ENCODE assay signal across 8 cellular contexts in the genomic region with DNA sequence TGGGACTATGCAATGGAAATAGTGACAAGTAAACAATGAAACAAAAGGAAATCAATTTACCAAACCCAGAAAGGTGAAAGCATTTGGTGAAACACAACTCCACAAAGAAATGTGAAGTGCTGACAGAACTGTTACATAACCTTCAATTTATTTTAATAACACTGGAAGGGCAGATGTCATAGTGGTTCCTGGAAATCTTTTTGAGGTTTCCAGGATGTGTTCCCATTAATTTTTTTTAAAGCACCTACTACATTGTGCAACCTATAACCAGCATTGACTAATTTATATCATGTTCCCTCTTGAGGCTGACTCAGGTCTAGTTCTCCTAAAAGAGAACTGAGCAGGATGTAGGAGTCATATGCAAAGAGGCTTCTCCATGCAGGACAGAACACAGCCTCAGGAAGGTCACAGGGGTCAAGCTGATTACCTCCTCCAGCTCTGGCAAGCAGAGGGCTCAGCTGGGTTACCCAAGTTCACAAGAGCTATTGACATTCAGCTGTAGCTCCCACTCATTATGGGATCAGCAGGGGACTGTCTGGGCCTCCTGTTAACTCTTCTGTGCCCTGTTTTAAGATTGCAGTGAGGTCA.
A peak's percentile ranks its signal among the peaks of the same experiment; 100 is the strongest.
DNase-seq lines count a peak whose midpoint lies in the region; ATAC-seq, FAIRE-seq and TF ChIP-seq lines count a peak whose summit lies in the region.

No MANE protein-coding gene starts in this region.

- no peaks in the 10 kb centered on the region for H4K20me1 ChIP-seq in H1 (replicated peaks in 1 of 2; ENCODE audit: control insufficient read depth in 1 of 2, insufficient read depth in 2 of 2, low read length in 2 of 2)

- H3K27ac Mint-ChIP-seq in neural crest cell (ENCODE audit: unreplicated experiment), result peak overlapping the region; percentile 24
- no peak overlapping the region for H3K27ac Mint-ChIP-seq in naive thymus-derived CD8-positive, alpha-beta T cell

- no peak overlapping the region for H3K9ac ChIP-seq in H1 (replicated peaks in 1 of 4; ENCODE audit: extremely low read depth in 1 of 4, low read depth in 3 of 4, low read length in 3 of 4)

- H3K9me3 Mint-ChIP-seq in neural crest cell, result peaks cover 2% of the 10 kb centered on the region
- no peaks in the 10 kb centered on the region for H3K9me3 Mint-ChIP-seq in naive thymus-derived CD8-positive, alpha-beta T cell

- peak; percentile 92 for FAIRE-seq in H1 (lab: Jason Lieb, UNC)

- H3K4me3 ChIP-seq in H1 (ENCODE audit: extremely low read depth in 1 of 4, insufficient read depth in 2 of 4, low read depth in 3 of 4, low read length in 4 of 4), result no peak overlapping the region

- no peaks in the 10 kb centered on the region for H3K9me3 ChIP-seq in H1 (ENCODE audit: insufficient read depth in 2 of 2, low read depth in 1 of 2, low read length in 1 of 2)

- H3K4me1 ChIP-seq in H1 (replicated peaks in 1 of 4; ENCODE audit: control insufficient read depth in 3 of 4, insufficient read depth in 4 of 4, low read length in 3 of 4), result peaks cover 0 to 5% (median 2%) of the 10 kb centered on the region in 4 experiments; a peak in 4 of 7 replicates

- H3K18ac ChIP-seq in H1 (ENCODE audit: extremely low read depth, low read length), result no peak overlapping the region

- H3K79me2 ChIP-seq in H1 (ENCODE audit: control insufficient read depth in 1 of 2, insufficient read depth in 2 of 2, low read length in 2 of 2), result no peaks in the 10 kb centered on the region

- TF ChIP-seq CTCF in H1 (IDR thresholded peaks at IDR 0.05; ENCODE audit: control extremely low read depth in 1 of 3, insufficient read depth in 1 of 3, low read depth in 1 of 3, low read length in 3 of 3), result no peak
- no peak for TF ChIP-seq CTCF in neural crest cell (conservative IDR thresholded peaks at IDR 0.05)

- H3K36me3 ChIP-seq in H1 (ENCODE audit: control insufficient read depth in 2 of 4, insufficient read depth in 4 of 4, low read length in 3 of 4), result no peaks in the 10 kb centered on the region

- H4K91ac ChIP-seq in H1 (replicated peaks; ENCODE audit: insufficient read length, low read length), result no peak overlapping the region

- no peak overlapping the region for H3K27ac ChIP-seq in H1 (ENCODE audit: low read depth, low read length)

- no peaks in the 10 kb centered on the region for H3K23me2 ChIP-seq in H1 (ENCODE audit: low read depth, low read length)

- no peak overlapping the region for H3K56ac ChIP-seq in H1 (replicated peaks; ENCODE audit: insufficient read length, low read depth, low read length)

- peak in 1 of 2 experiments; percentile 36; a peak in 1 of 3 replicates for TF ChIP-seq EP300 in H1 (IDR thresholded peaks at IDR 0.05; ENCODE audit: borderline replicate concordance in 1 of 2, low read depth in 2 of 2, low read length in 2 of 2)

- no peak overlapping the region for H2BK120ac ChIP-seq in H1 (replicated peaks; ENCODE audit: low read depth, low read length)

- H4K5ac ChIP-seq in H1 (ENCODE audit: insufficient read length, low read depth, low read length), result no peak overlapping the region

- H2BK12ac ChIP-seq in H1 (ENCODE audit: low read depth, low read length), result no peak overlapping the region

- H3K4me3 Mint-ChIP-seq in neural crest cell, result no peak overlapping the region
- no peak overlapping the region for H3K4me3 Mint-ChIP-seq in naive thymus-derived CD8-positive, alpha-beta T cell

- H3K79me1 ChIP-seq in H1 (ENCODE audit: low read depth, low read length), result no peaks in the 10 kb centered on the region

- POLR2A ChIA-PET in H1 (lab: Charles Lee; ENCODE audit: partially characterized antibody), result no interaction called here
- POLR2A ChIA-PET in naive thymus-derived CD8-positive, alpha-beta T cell (lab: Charles Lee), result no interaction called here

- H3K27me3 ChIP-seq in H1 (replicated peaks in 1 of 4; ENCODE audit: control insufficient read depth in 3 of 4, extremely low read depth in 1 of 4, insufficient read depth in 3 of 4, low read length in 3 of 4), result peaks cover 6 to 27% (median 18%) of the 10 kb centered on the region in 4 experiments; a peak in 6 of 7 replicates

- peak; percentile 46 for ATAC-seq in GM19351 (IDR thresholded peaks at IDR 0.05; ENCODE audit: unreplicated experiment)
- no peak for ATAC-seq in GM18511 (IDR thresholded peaks at IDR 0.05; ENCODE audit: unreplicated experiment)
- no peak for ATAC-seq in naive thymus-derived CD8-positive, alpha-beta T cell
- ATAC-seq in GM21367 (IDR thresholded peaks at IDR 0.05; ENCODE audit: unreplicated experiment), result no peak
- no peak for ATAC-seq in HG03457 (IDR thresholded peaks at IDR 0.05; ENCODE audit: unreplicated experiment)

- H3K27me3 Mint-ChIP-seq in neural crest cell (ENCODE audit: low read depth), result no peaks in the 10 kb centered on the region
- H3K27me3 Mint-ChIP-seq in naive thymus-derived CD8-positive, alpha-beta T cell, result peaks cover 0 to 5% (median 0%) of the 10 kb centered on the region in 5 donors

- H2AK5ac ChIP-seq in H1 (ENCODE audit: low read depth, low read length), result no peak overlapping the region

- peaks cover 42% of the 10 kb centered on the region for H3K4me1 Mint-ChIP-seq in neural crest cell
- peaks cover 0 to 11% (median 3%) of the 10 kb centered on the region in 4 donors for H3K4me1 Mint-ChIP-seq in naive thymus-derived CD8-positive, alpha-beta T cell

- no peaks in the 10 kb centered on the region for H3K36me3 Mint-ChIP-seq in neural crest cell (ENCODE audit: low read depth)
- H3K36me3 Mint-ChIP-seq in naive thymus-derived CD8-positive, alpha-beta T cell, result no peaks in the 10 kb centered on the region

- DNase-seq in NCI-H2196 (lab: John Stamatoyannopoulos, UW; ENCODE audit: unreplicated experiment) (peak; percentile 21), H1 (ENCODE audit: low read depth in 1 of 2, low spot score in 2 of 2) (peak; percentile 46 to 77), neural crest cell (ENCODE audit: low read depth, low spot score) (peak; percentile 17)
- no peak for DNase-seq in naive thymus-derived CD8-positive, alpha-beta T cell

- no peak overlapping the region for H3K14ac ChIP-seq in H1 (ENCODE audit: insufficient read length)

- H2BK20ac ChIP-seq in H1 (ENCODE audit: low read length), result no peak overlapping the region

- no peak overlapping the region for H4K8ac ChIP-seq in H1 (ENCODE audit: extremely low read depth, insufficient read depth, low read length)

- peak; percentile 23 to 33; a peak in 3 of 4 replicates for TF ChIP-seq RAD21 in H1 (IDR thresholded peaks at IDR 0.05 in 1 of 2, conservative IDR thresholded peaks at IDR 0.05 in 1 of 2; ENCODE audit: low read depth in 2 of 2, low read length in 2 of 2)

- TF ChIP-seq POLR2A in H1 (IDR thresholded peaks at IDR 0.05; ENCODE audit: control extremely low read depth in 1 of 2, low read depth in 2 of 2, low read length in 2 of 2), result no peak

- H2BK5ac ChIP-seq in H1 (ENCODE audit: low read depth, low read length), result no peak overlapping the region

- CTCF ChIA-PET in H1 (lab: Charles Lee; ENCODE audit: partially characterized antibody), result interaction anchor here (1.2 to 1.8 kb wide), 2 partner anchors 260 to 331 kb away, joined by 3 to 4 read pairs; no protein-coding TSS in a partner anchor

- H3K4me2 ChIP-seq in H1 (ENCODE audit: insufficient read depth in 1 of 2, low read depth in 2 of 2, low read length in 2 of 2), result no peak overlapping the region

- no peak overlapping the region for H2AFZ ChIP-seq in H1 (ENCODE audit: low read length)

- H3K23ac ChIP-seq in H1 (ENCODE audit: insufficient read length), result no peak overlapping the region

- no peak overlapping the region for H2BK15ac ChIP-seq in H1 (ENCODE audit: low read length)

- H3K4ac ChIP-seq in H1 (replicated peaks; ENCODE audit: insufficient read length, low read depth, low read length), result no peak overlapping the region

TF ChIP-seq in H1, 55 proteins besides CTCF, POLR2A, EP300 and RAD21:
- TF ChIP-seq SIN3A (conservative IDR thresholded peaks at IDR 0.05 in 1 of 2, IDR thresholded peaks at IDR 0.05 in 1 of 2; ENCODE audit: low read depth in 1 of 2, low read length in 2 of 2) (peak; percentile 83 to 88; a peak in 2 of 4 replicates), RXRA (IDR thresholded peaks at IDR 0.05; ENCODE audit: insufficient read depth, low read depth, low read length) (peak; percentile 99), TAF7 (optimal IDR thresholded peaks at IDR 0.05; ENCODE audit: borderline replicate concordance, low read depth, low read length) (no peak), HDAC2 (IDR thresholded peaks at IDR 0.05; ENCODE audit: borderline replicate concordance in 1 of 2, low read depth in 2 of 2, low read length in 2 of 2) (peak in 1 of 2 experiments; percentile 80; a peak in 1 of 4 replicates), TCF12 (IDR thresholded peaks at IDR 0.05; ENCODE audit: low read depth, low read length) (peak; percentile 72; the same call in 1 of the 2 replicates), EGR1 (IDR thresholded peaks at IDR 0.05; ENCODE audit: borderline replicate concordance, low read depth, low read length) (peak; percentile 47; the same call in 1 of the 2 replicates), POLR2AphosphoS5 (IDR thresholded peaks at IDR 0.05; ENCODE audit: low read depth, low read length) (no peak), NANOG (IDR thresholded peaks at IDR 0.05; ENCODE audit: insufficient read depth, low read depth, low read length, poor library complexity, severe bottlenecking) (peak; percentile 89)

Comparison
In these comparisons a context has a peak if more than half of its experiments do, and no peak if none do; other contexts are left out.
1. DNase-seq: peak in NCI-H2196 (single experiment), H1 (2 of 2) and neural crest cell (single experiment); none in naive thymus-derived CD8-positive, alpha-beta T cell (0 of 10).